ENCODE assay signal across 11 cellular contexts in the genomic region with DNA sequence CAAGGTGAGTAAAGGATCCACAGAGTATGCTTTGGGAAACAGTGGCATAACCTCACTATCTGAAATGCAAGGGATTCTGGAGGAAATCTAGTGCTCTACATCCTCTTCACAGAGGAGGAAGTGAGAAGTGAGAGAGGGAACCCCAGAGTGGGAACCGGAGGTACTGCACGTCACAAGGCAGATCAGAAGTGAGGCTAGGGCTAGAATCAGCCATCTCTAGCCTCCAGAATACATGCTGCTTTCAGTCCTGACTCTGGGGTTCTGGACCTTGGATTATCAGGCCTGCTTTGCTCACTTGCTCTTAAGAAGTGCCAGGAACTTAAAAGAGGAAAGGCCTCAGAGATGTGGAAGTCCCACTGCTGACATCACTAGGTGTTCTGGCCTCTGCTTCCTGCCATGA. TPM values are rescaled to one million over a fixed set of nuclear protein-coding genes. Genes with fewer than 3 reads are reported as not detected.
DNase-seq lines count a peak whose midpoint lies in the region; ATAC-seq, FAIRE-seq and TF ChIP-seq lines count a peak whose summit lies in the region.
"Had no signal": no experiment of that assay in that cellular context is flagged by ENCODE, and none has a peak within 500 bp of the region (broad histone marks: within the 10 kb centered on the region; RNA-seq: fewer than 3 reads in every experiment).

No MANE protein-coding gene starts in this region.

- TF ChIP-seq CTCF in GM12864 (IDR thresholded peaks at IDR 0.05; ENCODE audit: low read depth, low read length, missing control alignments) (peak; percentile 14), K562 (IDR thresholded peaks at IDR 0.05 in 2 of 3, conservative IDR thresholded peaks at IDR 0.05 in 1 of 3; ENCODE audit: insufficient read depth in 2 of 3, low read depth in 1 of 3, low read length in 3 of 3) (no peak), progenitor cell of endocrine pancreas (IDR thresholded peaks at IDR 0.05; ENCODE audit: unreplicated experiment) (no peak)

- DNase-seq in GM12864 (ENCODE audit: low read depth): peak; percentile 21
- DNase-seq in K562 (ENCODE audit: extremely low read depth in 1 of 4, low spot score in 3 of 4): no peak
- no peak for DNase-seq in SK-N-DZ (ENCODE audit: low spot score)
- no peak for DNase-seq in NCI-H2227 (lab: John Stamatoyannopoulos, UW; ENCODE audit: unreplicated experiment)
- DNase-seq in progenitor cell of endocrine pancreas (ENCODE audit: low spot score, unreplicated experiment): no peak

- H4K20me1 ChIP-seq in K562 (replicated peaks; ENCODE audit: control insufficient read depth, insufficient read depth, low read length): no peaks in the 10 kb centered on the region; the same call in 1 of the 2 replicates

- POLR2A ChIA-PET in K562 (lab: Yijun Ruan, JAX): no interaction called here

- H3K36me3 ChIP-seq in K562 (ENCODE audit: control insufficient read depth, insufficient read depth, low read length): no peaks in the 10 kb centered on the region

- no peaks in the 10 kb centered on the region for H3K79me2 ChIP-seq in K562 (ENCODE audit: control insufficient read depth, insufficient read depth, low read length)

- no peak overlapping the region for H3K27ac Mint-ChIP-seq in progenitor cell of endocrine pancreas
- H3K27ac Mint-ChIP-seq: activated T-helper 1 cell treated with anti-CD3 and anti-CD28 coated beads, Interleukin-12 subunit alpha, Interleukin-12 subunit beta, Interleukin-2, Interleukin-4 antibody, amounts not matched to agents 30 ng/mL and 10 ng/mL and 1 ng/mL, durations not matched to agents 14 hours and 24 hours and 36 hours had no signal

- BruUV-seq in K562 (replicated peaks; lab: Mats Ljungman, UMichigan): no TSS peak

- H3K4me3 ChIP-seq in GM12864 (ENCODE audit: low read depth, low read length) (no peak overlapping the region), K562 (no peak overlapping the region)
- H3K4me3 ChIP-seq: coronary artery had no signal

- ATAC-seq in GM21381 (IDR thresholded peaks at IDR 0.05; ENCODE audit: unreplicated experiment) (peak; percentile 91), HG03342 (IDR thresholded peaks at IDR 0.05; ENCODE audit: unreplicated experiment) (peak; percentile 99), K562 (peak; percentile 40), HG02571 (IDR thresholded peaks at IDR 0.05; ENCODE audit: unreplicated experiment) (no peak)

- TF ChIP-seq EP300 in K562 (IDR thresholded peaks at IDR 0.05; ENCODE audit: low read length): no peak

- H3K9me1 ChIP-seq in K562 (ENCODE audit: control insufficient read depth, insufficient read depth, low read length): no peaks in the 10 kb centered on the region

- WGBS in K562 (ENCODE audit: insufficient coverage, low coverage, missing lambda C conversion rate): 0% methylated on average over 2 of the region's 2 CpGs

- peaks cover 10% of the 10 kb centered on the region for H3K4me1 Mint-ChIP-seq in progenitor cell of endocrine pancreas (ENCODE audit: low read depth)

- in situ Hi-C loops in K562 (cut with MboI): no loop called here

- no peak overlapping the region for H2AFZ ChIP-seq in K562 (ENCODE audit: low read depth, low read length)

- H3K4me2 ChIP-seq in K562 (ENCODE audit: insufficient read depth, low read length): no peak overlapping the region

- no peak overlapping the region for H3K27ac ChIP-seq in K562 (ENCODE audit: extremely low read depth, low read depth, low read length)

- no peak overlapping the region for H3K9ac ChIP-seq in K562 (ENCODE audit: insufficient read depth in 1 of 2, low read depth in 2 of 2, low read length in 2 of 2)

- H3K36me3 Mint-ChIP-seq in progenitor cell of endocrine pancreas (ENCODE audit: insufficient read depth): no peaks in the 10 kb centered on the region

- peaks cover 0 to 7% of the 10 kb centered on the region in 2 experiments; a peak in 2 of 5 replicates for H3K4me1 ChIP-seq in K562 (replicated peaks in 1 of 2; ENCODE audit: control insufficient read depth in 2 of 2, insufficient read depth in 2 of 2, low read length in 2 of 2)

- CTCF ChIA-PET in K562 (lab: Yijun Ruan, JAX; ENCODE audit: low intra/inter-chr PET ratio): no interaction called here

- peaks cover 8 to 31% of the 10 kb centered on the region in 2 experiments; a peak in 3 of 5 replicates for H3K27me3 ChIP-seq in K562 (ENCODE audit: control insufficient read depth in 2 of 2, insufficient read depth in 2 of 2, low read length in 2 of 2)

- peaks cover 73% of the 10 kb centered on the region for H3K27me3 Mint-ChIP-seq in progenitor cell of endocrine pancreas

- H3K4me3 Mint-ChIP-seq in progenitor cell of endocrine pancreas (ENCODE audit: low read depth): no peak overlapping the region
- H3K4me3 Mint-ChIP-seq: activated T-helper 1 cell treated with anti-CD3 and anti-CD28 coated beads, Interleukin-12 subunit alpha, Interleukin-12 subunit beta, Interleukin-2, Interleukin-4 antibody, amounts not matched to agents 30 ng/mL and 10 ng/mL and 1 ng/mL, durations not matched to agents 14 hours and 24 hours and 36 hours had no signal

- H3K9me3 ChIP-seq in K562 (replicated peaks; ENCODE audit: control insufficient read depth, insufficient read depth, low read depth, low read length): no peaks in the 10 kb centered on the region

- no peak for TF ChIP-seq POLR2A in K562 (conservative IDR thresholded peaks at IDR 0.05)

- intact Hi-C loops in K562 (cut with micrococcal nuclease): no loop called here

- no peak for FAIRE-seq in K562 (lab: Jason Lieb, UNC)

- no peak for TF ChIP-seq RAD21 in K562 (CRISPR knock-in tag; conservative IDR thresholded peaks at IDR 0.05 in 1 of 2, IDR thresholded peaks at IDR 0.05 in 1 of 2)

- H3K9me3 Mint-ChIP-seq in progenitor cell of endocrine pancreas (ENCODE audit: low read depth): no peaks in the 10 kb centered on the region
- H3K9me3 Mint-ChIP-seq: activated T-helper 1 cell treated with anti-CD3 and anti-CD28 coated beads, Interleukin-12 subunit alpha, Interleukin-12 subunit beta, Interleukin-2, Interleukin-4 antibody, amounts not matched to agents 30 ng/mL and 10 ng/mL and 1 ng/mL, durations not matched to agents 14 hours and 24 hours and 36 hours had no signal

TF ChIP-seq in K562, 482 proteins besides CTCF, POLR2A, EP300 and RAD21 (continues in another document):
- TF ChIP-seq RBM34 (IDR thresholded peaks at IDR 0.05; ENCODE audit: borderline replicate concordance, insufficient read depth, low read length): no peak
- TF ChIP-seq SAFB (IDR thresholded peaks at IDR 0.05; ENCODE audit: borderline replicate concordance, low read depth, low read length): no peak

RNA-seq across cellular contexts. Expression of gene ZNF503, which starts 25.7 kb away (rescaled TPM):
- not detected in 2 replicates for total RNA-seq in K562 (2011; cell fraction: chromatin; rRNA removed; ENCODE audit: low replicate concordance)
- not detected in 2 replicates for total RNA-seq in K562 (2011; cell fraction: nucleolus; rRNA removed)
- total RNA-seq in K562 (2011; cell fraction: nucleoplasm; rRNA removed): not detected in 2 replicates
- total RNA-seq in K562 (2014; rRNA removed) (not detected in 2 replicates), K562 (2014; rRNA removed; fragmentation: Illumina TruSeq; extraction: Trizol) (not detected in 2 replicates), K562 (2015; rRNA removed; fragmentation: Illumina TruSeq; extraction: Trizol) (not detected in 2 replicates), K562 (2021) (0.20 TPM in 1 of 2 replicates, not detected in the other), progenitor cell of endocrine pancreas (31.7 and 33.7 TPM in 2 replicates)
- polyA plus RNA-seq in K562 (2011; rRNA removed) (not detected in 2 replicates), K562 (2014; fragmentation: Illumina TruSeq; extraction: Trizol) (not detected in 2 replicates), K562 (2014; fragmentation: Nextera tagmentation; extraction: Ambion mirVana) (not detected), K562 (2014; rRNA removed) (not detected in 2 replicates)
- polyA plus RNA-seq in K562 (2011; cell fraction: cytosol; rRNA removed): not detected in 2 replicates
- polyA plus RNA-seq in K562 (2011; cell fraction: nucleus; rRNA removed): not detected in 2 replicates
- polyA plus RNA-seq in K562 (2012): 0.05 and 0.07 TPM in 2 replicates
- not detected in 2 replicates for polyA minus RNA-seq in K562 (2011; rRNA and poly(A)+ RNA removed)
- polyA minus RNA-seq in K562 (2011; cell fraction: cytosol; rRNA and poly(A)+ RNA removed): not detected in 2 replicates
- polyA minus RNA-seq in K562 (2011; cell fraction: nucleus; rRNA and poly(A)+ RNA removed): 0.13 TPM in 1 of 2 replicates, not detected in the other
- 8.0 and 12.9 TPM in 2 replicates for polyA plus RNA-seq in SK-N-DZ (2014; cell fraction: cytosol; rRNA removed)
- polyA plus RNA-seq in SK-N-DZ (2014; cell fraction: nucleus; rRNA removed): 11.3 and 15.4 TPM in 2 replicates
- total RNA-seq: activated T-helper 1 cell treated with anti-CD3 and anti-CD28 coated beads, Interleukin-12 subunit alpha, Interleukin-12 subunit beta, Interleukin-2, Interleukin-4 antibody, amounts not matched to agents 30 ng/mL and 10 ng/mL and 1 ng/mL, durations not matched to agents 14 hours and 24 hours and 36 hours; T-helper 1 cell treated with Interleukin-12 subunit alpha and Interleukin-12 subunit beta and Interleukin-4 antibody, amounts not matched to agents 30 ng/mL and 1 ng/mL, for 36 hours had no signal

RNA-seq across cellular contexts. Expression of gene LRMDA, which starts 55.6 kb away (rescaled TPM):
- total RNA-seq in K562 (2011; cell fraction: chromatin; rRNA removed; ENCODE audit: low replicate concordance): not detected in 2 replicates
- total RNA-seq in K562 (2011; cell fraction: nucleolus; rRNA removed): not detected in 2 replicates
- total RNA-seq in K562 (2011; cell fraction: nucleoplasm; rRNA removed): not detected in 2 replicates
- not detected in 2 replicates for total RNA-seq in K562 (2014; rRNA removed)
- not detected in 2 replicates for total RNA-seq in K562 (2014; rRNA removed; fragmentation: Illumina TruSeq; extraction: Trizol)
- 0.25 and 0.26 TPM in 2 replicates for total RNA-seq in K562 (2015; rRNA removed; fragmentation: Illumina TruSeq; extraction: Trizol)
- total RNA-seq in K562 (2021): not detected in 2 replicates
- polyA plus RNA-seq in K562 (2011; rRNA removed): not detected in 2 replicates
- not detected in 2 replicates for polyA plus RNA-seq in K562 (2011; cell fraction: cytosol; rRNA removed)
- polyA plus RNA-seq in K562 (2011; cell fraction: nucleus; rRNA removed): not detected in 2 replicates
- 2.2 TPM in 1 of 2 replicates, not detected in the other for polyA plus RNA-seq in K562 (2012)
- not detected in 2 replicates for polyA plus RNA-seq in K562 (2014; fragmentation: Illumina TruSeq; extraction: Trizol)
- polyA plus RNA-seq in K562 (2014; fragmentation: Nextera tagmentation; extraction: Ambion mirVana): not detected
- polyA plus RNA-seq in K562 (2014; rRNA removed): not detected in 2 replicates
- polyA minus RNA-seq in K562 (2011; rRNA and poly(A)+ RNA removed): not detected in 2 replicates
- not detected in 2 replicates for polyA minus RNA-seq in K562 (2011; cell fraction: cytosol; rRNA and poly(A)+ RNA removed)
- polyA minus RNA-seq in K562 (2011; cell fraction: nucleus; rRNA and poly(A)+ RNA removed): not detected in 2 replicates
- polyA plus RNA-seq in SK-N-DZ (2014; cell fraction: cytosol; rRNA removed): 0.14 TPM in 1 of 2 replicates, not detected in the other
- not detected in 2 replicates for polyA plus RNA-seq in SK-N-DZ (2014; cell fraction: nucleus; rRNA removed)
- total RNA-seq in progenitor cell of endocrine pancreas: 6.5 and 9.7 TPM in 2 replicates
- total RNA-seq: activated T-helper 1 cell treated with anti-CD3 and anti-CD28 coated beads, Interleukin-12 subunit alpha, Interleukin-12 subunit beta, Interleukin-2, Interleukin-4 antibody, amounts not matched to agents 30 ng/mL and 10 ng/mL and 1 ng/mL, durations not matched to agents 14 hours and 24 hours and 36 hours; T-helper 1 cell treated with Interleukin-12 subunit alpha and Interleukin-12 subunit beta and Interleukin-4 antibody, amounts not matched to agents 30 ng/mL and 1 ng/mL, for 36 hours had no signal

Comparison
In these comparisons a context has a peak if more than half of its experiments do, and no peak if none do; other contexts are left out.
1. RNA of gene ZNF503, which starts 25.7 kb away (total RNA-seq): 31.7 to 33.7 TPM in progenitor cell of endocrine pancreas; 0.20 TPM in K562; every median in the first group is over 10 times any median in the second.